1 cellular context compared by ENCODE assay signal in the genomic region with DNA sequence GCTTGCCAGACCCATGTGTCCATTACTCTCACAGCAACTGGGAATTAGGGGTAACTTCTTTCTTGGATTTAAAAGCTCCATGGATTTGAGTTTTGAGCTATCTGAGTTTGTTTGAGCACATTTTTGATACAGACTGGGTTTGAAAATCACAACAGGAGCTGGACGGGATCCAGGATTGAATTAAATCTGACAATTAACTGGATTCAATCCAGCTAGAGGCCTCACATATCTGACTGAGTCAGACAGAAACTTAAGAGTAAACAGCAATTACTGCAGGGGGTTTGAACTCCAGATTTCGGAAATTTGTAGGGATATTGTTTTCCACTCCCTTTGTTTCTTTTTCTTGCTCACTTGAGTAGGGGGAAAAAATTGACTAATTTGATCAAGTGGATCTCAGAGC.
TF ChIP-seq lines count a peak whose summit lies in the region.

No MANE protein-coding gene starts in this region.

TF ChIP-seq in GM23338, 12 proteins besides CTCF, POLR2A, EP300 and RAD21:
- TF ChIP-seq, protein P1, sequence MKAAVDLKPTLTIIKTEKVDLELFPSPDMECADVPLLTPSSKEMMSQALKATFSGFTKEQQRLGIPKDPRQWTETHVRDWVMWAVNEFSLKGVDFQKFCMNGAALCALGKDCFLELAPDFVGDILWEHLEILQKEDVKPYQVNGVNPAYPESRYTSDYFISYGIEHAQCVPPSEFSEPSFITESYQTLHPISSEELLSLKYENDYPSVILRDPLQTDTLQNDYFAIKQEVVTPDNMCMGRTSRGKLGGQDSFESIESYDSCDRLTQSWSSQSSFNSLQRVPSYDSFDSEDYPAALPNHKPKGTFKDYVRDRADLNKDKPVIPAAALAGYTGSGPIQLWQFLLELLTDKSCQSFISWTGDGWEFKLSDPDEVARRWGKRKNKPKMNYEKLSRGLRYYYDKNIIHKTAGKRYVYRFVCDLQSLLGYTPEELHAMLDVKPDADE (IDR thresholded peaks at IDR 0.05) = no peak
- TF ChIP-seq ZNF114 (CRISPR knock-in tag; IDR thresholded peaks at IDR 0.05) = no peak
- TF ChIP-seq, protein P2, sequence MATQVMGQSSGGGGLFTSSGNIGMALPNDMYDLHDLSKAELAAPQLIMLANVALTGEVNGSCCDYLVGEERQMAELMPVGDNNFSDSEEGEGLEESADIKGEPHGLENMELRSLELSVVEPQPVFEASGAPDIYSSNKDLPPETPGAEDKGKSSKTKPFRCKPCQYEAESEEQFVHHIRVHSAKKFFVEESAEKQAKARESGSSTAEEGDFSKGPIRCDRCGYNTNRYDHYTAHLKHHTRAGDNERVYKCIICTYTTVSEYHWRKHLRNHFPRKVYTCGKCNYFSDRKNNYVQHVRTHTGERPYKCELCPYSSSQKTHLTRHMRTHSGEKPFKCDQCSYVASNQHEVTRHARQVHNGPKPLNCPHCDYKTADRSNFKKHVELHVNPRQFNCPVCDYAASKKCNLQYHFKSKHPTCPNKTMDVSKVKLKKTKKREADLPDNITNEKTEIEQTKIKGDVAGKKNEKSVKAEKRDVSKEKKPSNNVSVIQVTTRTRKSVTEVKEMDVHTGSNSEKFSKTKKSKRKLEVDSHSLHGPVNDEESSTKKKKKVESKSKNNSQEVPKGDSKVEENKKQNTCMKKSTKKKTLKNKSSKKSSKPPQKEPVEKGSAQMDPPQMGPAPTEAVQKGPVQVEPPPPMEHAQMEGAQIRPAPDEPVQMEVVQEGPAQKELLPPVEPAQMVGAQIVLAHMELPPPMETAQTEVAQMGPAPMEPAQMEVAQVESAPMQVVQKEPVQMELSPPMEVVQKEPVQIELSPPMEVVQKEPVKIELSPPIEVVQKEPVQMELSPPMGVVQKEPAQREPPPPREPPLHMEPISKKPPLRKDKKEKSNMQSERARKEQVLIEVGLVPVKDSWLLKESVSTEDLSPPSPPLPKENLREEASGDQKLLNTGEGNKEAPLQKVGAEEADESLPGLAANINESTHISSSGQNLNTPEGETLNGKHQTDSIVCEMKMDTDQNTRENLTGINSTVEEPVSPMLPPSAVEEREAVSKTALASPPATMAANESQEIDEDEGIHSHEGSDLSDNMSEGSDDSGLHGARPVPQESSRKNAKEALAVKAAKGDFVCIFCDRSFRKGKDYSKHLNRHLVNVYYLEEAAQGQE (IDR thresholded peaks at IDR 0.05; ENCODE audit: unreplicated experiment) = no peak
- TF ChIP-seq ZNF331 (CRISPR knock-in tag; IDR thresholded peaks at IDR 0.05; ENCODE audit: low read depth) = no peak
- TF ChIP-seq NANOG (IDR thresholded peaks at IDR 0.05; ENCODE audit: borderline replicate concordance) = no peak
- no peak for TF ChIP-seq EZH2 (IDR thresholded peaks at IDR 0.05; ENCODE audit: low read depth, unreplicated experiment)
- TF ChIP-seq STAT1 (IDR thresholded peaks at IDR 0.05; ENCODE audit: unreplicated experiment) = no peak
- TF ChIP-seq EZH2phosphoT487 (IDR thresholded peaks at IDR 0.05; ENCODE audit: unreplicated experiment) = no peak
- TF ChIP-seq POLR2AphosphoS5 (IDR thresholded peaks at IDR 0.05; ENCODE audit: low read depth) = no peak
- no peak for TF ChIP-seq JUNB (IDR thresholded peaks at IDR 0.05; ENCODE audit: unreplicated experiment)
- TF ChIP-seq, protein P3, sequence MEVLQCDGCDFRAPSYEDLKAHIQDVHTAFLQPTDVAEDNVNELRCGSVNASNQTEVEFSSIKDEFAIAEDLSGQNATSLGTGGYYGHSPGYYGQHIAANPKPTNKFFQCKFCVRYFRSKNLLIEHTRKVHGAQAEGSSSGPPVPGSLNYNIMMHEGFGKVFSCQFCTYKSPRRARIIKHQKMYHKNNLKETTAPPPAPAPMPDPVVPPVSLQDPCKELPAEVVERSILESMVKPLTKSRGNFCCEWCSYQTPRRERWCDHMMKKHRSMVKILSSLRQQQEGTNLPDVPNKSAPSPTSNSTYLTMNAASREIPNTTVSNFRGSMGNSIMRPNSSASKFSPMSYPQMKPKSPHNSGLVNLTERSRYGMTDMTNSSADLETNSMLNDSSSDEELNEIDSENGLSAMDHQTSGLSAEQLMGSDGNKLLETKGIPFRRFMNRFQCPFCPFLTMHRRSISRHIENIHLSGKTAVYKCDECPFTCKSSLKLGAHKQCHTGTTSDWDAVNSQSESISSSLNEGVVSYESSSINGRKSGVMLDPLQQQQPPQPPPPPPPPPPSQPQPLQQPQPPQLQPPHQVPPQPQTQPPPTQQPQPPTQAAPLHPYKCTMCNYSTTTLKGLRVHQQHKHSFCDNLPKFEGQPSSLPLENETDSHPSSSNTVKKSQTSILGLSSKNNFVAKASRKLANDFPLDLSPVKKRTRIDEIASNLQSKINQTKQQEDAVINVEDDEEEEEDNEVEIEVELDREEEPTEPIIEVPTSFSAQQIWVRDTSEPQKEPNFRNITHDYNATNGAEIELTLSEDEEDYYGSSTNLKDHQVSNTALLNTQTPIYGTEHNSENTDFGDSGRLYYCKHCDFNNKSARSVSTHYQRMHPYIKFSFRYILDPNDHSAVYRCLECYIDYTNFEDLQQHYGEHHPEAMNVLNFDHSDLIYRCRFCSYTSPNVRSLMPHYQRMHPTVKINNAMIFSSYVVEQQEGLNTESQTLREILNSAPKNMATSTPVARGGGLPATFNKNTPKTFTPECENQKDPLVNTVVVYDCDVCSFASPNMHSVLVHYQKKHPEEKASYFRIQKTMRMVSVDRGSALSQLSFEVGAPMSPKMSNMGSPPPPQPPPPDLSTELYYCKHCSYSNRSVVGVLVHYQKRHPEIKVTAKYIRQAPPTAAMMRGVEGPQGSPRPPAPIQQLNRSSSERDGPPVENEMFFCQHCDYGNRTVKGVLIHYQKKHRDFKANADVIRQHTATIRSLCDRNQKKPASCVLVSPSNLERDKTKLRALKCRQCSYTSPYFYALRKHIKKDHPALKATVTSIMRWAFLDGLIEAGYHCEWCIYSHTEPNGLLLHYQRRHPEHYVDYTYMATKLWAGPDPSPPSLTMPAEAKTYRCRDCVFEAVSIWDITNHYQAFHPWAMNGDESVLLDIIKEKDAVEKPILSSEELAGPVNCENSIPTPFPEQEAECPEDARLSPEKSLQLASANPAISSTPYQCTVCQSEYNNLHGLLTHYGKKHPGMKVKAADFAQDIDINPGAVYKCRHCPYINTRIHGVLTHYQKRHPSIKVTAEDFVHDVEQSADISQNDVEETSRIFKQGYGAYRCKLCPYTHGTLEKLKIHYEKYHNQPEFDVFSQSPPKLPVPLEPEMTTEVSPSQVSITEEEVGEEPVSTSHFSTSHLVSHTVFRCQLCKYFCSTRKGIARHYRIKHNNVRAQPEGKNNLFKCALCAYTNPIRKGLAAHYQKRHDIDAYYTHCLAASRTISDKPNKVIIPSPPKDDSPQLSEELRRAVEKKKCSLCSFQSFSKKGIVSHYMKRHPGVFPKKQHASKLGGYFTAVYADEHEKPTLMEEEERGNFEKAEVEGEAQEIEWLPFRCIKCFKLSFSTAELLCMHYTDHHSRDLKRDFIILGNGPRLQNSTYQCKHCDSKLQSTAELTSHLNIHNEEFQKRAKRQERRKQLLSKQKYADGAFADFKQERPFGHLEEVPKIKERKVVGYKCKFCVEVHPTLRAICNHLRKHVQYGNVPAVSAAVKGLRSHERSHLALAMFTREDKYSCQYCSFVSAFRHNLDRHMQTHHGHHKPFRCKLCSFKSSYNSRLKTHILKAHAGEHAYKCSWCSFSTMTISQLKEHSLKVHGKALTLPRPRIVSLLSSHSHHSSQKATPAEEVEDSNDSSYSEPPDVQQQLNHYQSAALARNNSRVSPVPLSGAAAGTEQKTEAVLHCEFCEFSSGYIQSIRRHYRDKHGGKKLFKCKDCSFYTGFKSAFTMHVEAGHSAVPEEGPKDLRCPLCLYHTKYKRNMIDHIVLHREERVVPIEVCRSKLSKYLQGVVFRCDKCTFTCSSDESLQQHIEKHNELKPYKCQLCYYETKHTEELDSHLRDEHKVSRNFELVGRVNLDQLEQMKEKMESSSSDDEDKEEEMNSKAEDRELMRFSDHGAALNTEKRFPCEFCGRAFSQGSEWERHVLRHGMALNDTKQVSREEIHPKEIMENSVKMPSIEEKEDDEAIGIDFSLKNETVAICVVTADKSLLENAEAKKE (CRISPR knock-in tag; IDR thresholded peaks at IDR 0.05) = no peak
- no peak for TF ChIP-seq CREB1 (CRISPR knock-in tag; IDR thresholded peaks at IDR 0.05; ENCODE audit: low read depth)
